12 cellular contexts compared by ENCODE assay signal in genomic region chr16:84839956-84840355, GRCh38. TPM values are rescaled to one million over a fixed set of nuclear protein-coding genes. Genes with fewer than 3 reads are reported as not detected.
DNase-seq lines count a peak whose midpoint lies in the region; ATAC-seq and TF ChIP-seq lines count a peak whose summit lies in the region.
"Had no signal": no experiment of that assay in that cellular context is flagged by ENCODE, and none has a peak within 500 bp of the region (broad histone marks: within the 10 kb centered on the region; RNA-seq: fewer than 3 reads in every experiment).

No MANE protein-coding gene starts in this region.

- H3K9ac ChIP-seq in adipocyte (ENCODE audit: low read length), result no peak overlapping the region

- no peaks in the 10 kb centered on the region for H3K36me3 ChIP-seq in A673 (ENCODE audit: insufficient read depth, low read length, poor library complexity, severe bottlenecking)
- H3K36me3 ChIP-seq in adipocyte (ENCODE audit: control insufficient read depth, insufficient read depth, low read length, severe bottlenecking), result peaks cover 24% of the 10 kb centered on the region

- no peak overlapping the region for H3K27ac ChIP-seq in A673 (ENCODE audit: low read depth, low read length, poor library complexity, severe bottlenecking)
- H3K27ac ChIP-seq: upper lobe of right lung had no signal

- H3K27me3 ChIP-seq in A673 (replicated peaks; ENCODE audit: insufficient read depth, low read depth, low read length, poor library complexity), result no peaks in the 10 kb centered on the region
- no peaks in the 10 kb centered on the region for H3K27me3 ChIP-seq in adipocyte (replicated peaks; ENCODE audit: control insufficient read depth, insufficient read depth, low read length)

- H3K4me3 ChIP-seq in A673 (ENCODE audit: low read depth, low read length, poor library complexity, severe bottlenecking) (no peak overlapping the region), adipocyte (ENCODE audit: low read length) (no peak overlapping the region)
- H3K4me3 ChIP-seq: upper lobe of right lung had no signal

- H3K9me3 ChIP-seq in A673 (ENCODE audit: low read depth, low read length, poor library complexity, severe bottlenecking) (no peaks in the 10 kb centered on the region), adipocyte (ENCODE audit: control insufficient read depth, low read length) (no peaks in the 10 kb centered on the region)
- H3K9me3 ChIP-seq: upper lobe of right lung had no signal

- CTCF ChIA-PET in A673 (lab: Charles Lee), result no interaction called here

- TF ChIP-seq CTCF in A673 (conservative IDR thresholded peaks at IDR 0.05; ENCODE audit: low read depth, low read length), result no peak

- ATAC-seq in GM19328 (IDR thresholded peaks at IDR 0.05; ENCODE audit: unreplicated experiment), result no peak
- no peak for ATAC-seq in stimulated activated naive CD8-positive, alpha-beta T cell treated with anti-CD3 and anti-CD28 coated beads, Interleukin-15, Interleukin-2, amounts not matched to agents 100 U/mL and 50 U/mL, for 24 hours
- ATAC-seq: HepG2, upper lobe of right lung had no signal

- no TSS peak for BruUV-seq in A673 (replicated peaks; lab: Mats Ljungman, UMichigan)

- intact Hi-C loops in A673 (cut with micrococcal nuclease; ENCODE audit: unreplicated experiment), result no loop called here

- DNase-seq in A673 (ENCODE audit: low spot score) (peak; percentile 50), HS-27A (ENCODE audit: low read depth) (peak; percentile 60), adipocyte (ENCODE audit: low read depth) (peak; percentile 53), iris pigment epithelial cell (ENCODE audit: low read depth) (peak; percentile 86), NCI-H2227 (lab: John Stamatoyannopoulos, UW; ENCODE audit: unreplicated experiment) (no peak)
- DNase-seq in stimulated activated CD4-positive, alpha-beta T cell treated with anti-CD3 and anti-CD28 coated beads, Interleukin-1b, Interleukin-23, amount 100 ng/mL, for 48 hours, result no peak
- no peak for DNase-seq in stimulated activated naive CD8-positive, alpha-beta T cell treated with anti-CD3 and anti-CD28 coated beads, Interleukin-15, Interleukin-2, amounts not matched to agents 100 U/mL and 50 U/mL, for 24 hours
- DNase-seq: activated CD4-positive, alpha-beta T cell treated with anti-CD3 and anti-CD28 coated beads for 48 hours; stimulated activated CD4-positive, alpha-beta T cell treated with anti-CD3 and anti-CD28 coated beads, Interleukin-12 subunit alpha, Interleukin-12 subunit beta, amount 100 ng/mL, for 4 hours; upper lobe of right lung had no signal

- POLR2A ChIA-PET in A673 (lab: Charles Lee; ENCODE audit: low non-redundant PET), result no interaction called here

- H3K4me1 ChIP-seq in A673 (ENCODE audit: insufficient read depth, low read length, poor library complexity, severe bottlenecking) (no peaks in the 10 kb centered on the region), adipocyte (ENCODE audit: control insufficient read depth, insufficient read depth, low read length) (peaks cover 38% of the 10 kb centered on the region)
- H3K4me1 ChIP-seq: upper lobe of right lung had no signal

RNA-seq across cellular contexts. Expression of gene CRISPLD2, which starts 20.2 kb away (rescaled TPM):
- total RNA-seq in A673 (2021), result 0.32 and 0.44 TPM in 2 replicates

Comparison
In these comparisons a context has a peak if more than half of its experiments do, and no peak if none do; other contexts are left out.
1. DNase-seq: peak in A673 (single experiment), HS-27A (single experiment), adipocyte (single experiment) and iris pigment epithelial cell (single experiment); none in stimulated activated CD4-positive, alpha-beta T cell treated with anti-CD3 and anti-CD28 coated beads, Interleukin-1b, Interleukin-23, amount 100 ng/mL, for 48 hours (single experiment), stimulated activated naive CD8-positive, alpha-beta T cell treated with anti-CD3 and anti-CD28 coated beads, Interleukin-15, Interleukin-2, amounts not matched to agents 100 U/mL and 50 U/mL, for 24 hours (single experiment) and NCI-H2227 (single experiment).